26 cellular contexts compared by ENCODE assay signal in genomic region chr9:124001865-124002525, GRCh38. TPM values are rescaled to one million over a fixed set of nuclear protein-coding genes. Genes with fewer than 3 reads are reported as not detected.
DNase-seq lines count a peak whose midpoint lies in the region; ATAC-seq, FAIRE-seq and TF ChIP-seq lines count a peak whose summit lies in the region.
"Had no signal": no experiment of that assay in that cellular context is flagged by ENCODE, and none has a peak within 500 bp of the region (broad histone marks: within the 10 kb centered on the region; RNA-seq: fewer than 3 reads in every experiment).

No MANE protein-coding gene starts in this region.

- H3K36me3 Mint-ChIP-seq in brain: no peaks in the 10 kb centered on the region
- H3K36me3 Mint-ChIP-seq: CD8-positive, alpha-beta T cell had no signal

- TF ChIP-seq CTCF in HCT116 (IDR thresholded peaks at IDR 0.05 in 2 of 3, conservative IDR thresholded peaks at IDR 0.05 in 1 of 3; ENCODE audit: borderline replicate concordance in 1 of 3, insufficient read depth in 1 of 3, low read depth in 2 of 3, low read length in 2 of 3) (no peak), brain (conservative IDR thresholded peaks at IDR 0.05) (no peak)

- H4K91ac ChIP-seq in neuronal stem cell (ENCODE audit: low read depth, low read length, poor library complexity): no peak overlapping the region

- peaks cover 92% of the 10 kb centered on the region for H3K27me3 Mint-ChIP-seq in brain

- peaks cover 2% of the 10 kb centered on the region for H3K79me1 ChIP-seq in neuronal stem cell (ENCODE audit: low read depth, low read length)

- no peak for FAIRE-seq in HTR-8/SVneo (lab: Jason Lieb, UNC)
- FAIRE-seq: G401.6, GM12892, GM18507, GM19239, H54 had no signal

- no peak overlapping the region for H2BK120ac ChIP-seq in neuronal stem cell (ENCODE audit: low read depth, low read length)

- TF ChIP-seq POLR2A in HCT116 (IDR thresholded peaks at IDR 0.05; ENCODE audit: borderline replicate concordance, extremely low read depth, insufficient read depth, insufficient read length): no peak

- peak overlapping the region; percentile 82 to 90 (median 84) for H3K4me3 Mint-ChIP-seq in brain
- H3K4me3 Mint-ChIP-seq: CD8-positive, alpha-beta T cell had no signal

- peaks cover 65% of the 10 kb centered on the region for H3K4me1 Mint-ChIP-seq in brain

- DNase-seq in NCI-H1092 treated with DMSO at 0.1 percent for 48 hours (lab: John Stamatoyannopoulos, UW) (peak; percentile 28), NCI-H1092 (lab: John Stamatoyannopoulos, UW) (no peak), HCT116 (ENCODE audit: low read depth, low spot score) (no peak), neuronal stem cell (ENCODE audit: low spot score) (peak; percentile 15), NCI-H1105 (lab: John Stamatoyannopoulos, UW) (no peak), HTR-8/SVneo (ENCODE audit: insufficient read length, low spot score) (no peak)
- DNase-seq: 8988T; C1 segment of cervical spinal cord; CD8-positive, alpha-beta T cell; KBM-7; MM.1S; NCI-H1048; NCI-H187; NCI-H2107; NCI-H2227 treated with DMSO at 0.1 percent for 48 hours; NCI-H510A; SHP77 had no signal

- H3K4ac ChIP-seq in neuronal stem cell (ENCODE audit: low read length): no peak overlapping the region

- no peak for ATAC-seq in HCT116
- no peak for ATAC-seq in HG02938 (IDR thresholded peaks at IDR 0.05; ENCODE audit: unreplicated experiment)
- ATAC-seq: CD8-positive, alpha-beta T cell had no signal

- peak overlapping the region in 4 of 5 experiments; percentile 6 to 99 (median 78) for H3K27ac Mint-ChIP-seq in brain
- H3K27ac Mint-ChIP-seq: CD8-positive, alpha-beta T cell had no signal

- H4K20me1 ChIP-seq in HCT116 (ENCODE audit: insufficient read depth): no peaks in the 10 kb centered on the region

- no peaks in the 10 kb centered on the region for H3K79me2 ChIP-seq in HCT116 (ENCODE audit: insufficient read depth, low read length)

- RAD21 ChIA-PET in HCT116 (lab: Charles Lee; ENCODE audit: low non-redundant PET in 1 of 2, low total read pairs in 2 of 2, uncharacterized antibody in 2 of 2, unreplicated experiment in 2 of 2): no interaction called here

- H3K27me3 ChIP-seq in HCT116 (ENCODE audit: insufficient read depth, low read length): peaks cover 80% of the 10 kb centered on the region
- peaks cover 0 to 93% (median 3%) of the 10 kb centered on the region in 3 experiments for H3K27me3 ChIP-seq in neuronal stem cell (ENCODE audit: control insufficient read depth in 3 of 3, insufficient read depth in 3 of 3, low read depth in 1 of 3, low read length in 3 of 3)

- peaks cover 0 to 11% (median 0%) of the 10 kb centered on the region in 5 experiments for H3K9me3 Mint-ChIP-seq in brain
- H3K9me3 Mint-ChIP-seq: CD8-positive, alpha-beta T cell had no signal

- no peak overlapping the region for H4K8ac ChIP-seq in neuronal stem cell (ENCODE audit: low read depth, low read length)

- no peaks in the 10 kb centered on the region for H3K9me2 ChIP-seq in HCT116 (ENCODE audit: insufficient read depth)

- H3K9me3 ChIP-seq in HCT116 (ENCODE audit: control insufficient read depth in 1 of 2, insufficient read depth in 1 of 2, low read depth in 1 of 2, low read length in 2 of 2): no peaks in the 10 kb centered on the region
- peaks cover 0 to 4% of the 10 kb centered on the region in 2 donors for H3K9me3 ChIP-seq in neuronal stem cell (replicated peaks in 1 of 2; ENCODE audit: control insufficient read depth in 2 of 2, insufficient read depth in 1 of 2, low read depth in 1 of 2, low read length in 2 of 2)

- H2BK5ac ChIP-seq in neuronal stem cell (ENCODE audit: low read length): no peak overlapping the region

- H3K9ac ChIP-seq in HCT116 (ENCODE audit: low read length) (no peak overlapping the region), neuronal stem cell (ENCODE audit: low read depth, low read length, poor library complexity) (no peak overlapping the region)

- peak overlapping the region; percentile 31 for H3K18ac ChIP-seq in neuronal stem cell (ENCODE audit: low read length)

- WGBS in neuronal stem cell (ENCODE audit: extremely low coverage in 2 of 2, insufficient read length in 2 of 2, insufficient replicate concordance in 1 of 2), 2 donors: no CpG with 5 or more reads among the region's 5 CpGs

- H3K4me1 ChIP-seq in HCT116 (ENCODE audit: control insufficient read depth in 1 of 2, insufficient read depth in 2 of 2, low read length in 2 of 2) (peaks cover under 1 to 7% of the 10 kb centered on the region in 2 experiments; a peak in 3 of 4 replicates), neuronal stem cell (ENCODE audit: control insufficient read depth in 2 of 2, insufficient read depth in 1 of 2, low read depth in 1 of 2, low read length in 2 of 2) (peaks cover 5 to 46% of the 10 kb centered on the region in 2 donors)

- POLR2A ChIA-PET in HCT116 (lab: Charles Lee): no interaction called here

- H2BK15ac ChIP-seq in neuronal stem cell (ENCODE audit: low read length): no peak overlapping the region

- no peak overlapping the region for H3K23ac ChIP-seq in neuronal stem cell (ENCODE audit: low read depth, low read length, poor library complexity)

- intact Hi-C loops in HCT116 (cut with micrococcal nuclease): no loop called here

- H3K4me3 ChIP-seq in HCT116 (replicated peaks in 1 of 2; ENCODE audit: low read depth in 1 of 2, low read length in 2 of 2) (no peak overlapping the region), neuronal stem cell (ENCODE audit: low read length in 2 of 2) (peak overlapping the region in 1 of 2 donors; percentile 9)

- H2BK12ac ChIP-seq in neuronal stem cell (ENCODE audit: low read length): no peak overlapping the region

- CTCF ChIA-PET in HCT116 (lab: Charles Lee): no interaction called here

- no peak overlapping the region for H2AK5ac ChIP-seq in neuronal stem cell (ENCODE audit: low read depth, low read length)

- no peak for TF ChIP-seq RAD21 in HCT116 (IDR thresholded peaks at IDR 0.05; ENCODE audit: low read depth)

- no peak overlapping the region for H3K14ac ChIP-seq in neuronal stem cell (ENCODE audit: low read length)

- BruUV-seq in HCT116 (replicated peaks; lab: Mats Ljungman, UMichigan): no TSS peak

- H3K36me3 ChIP-seq in HCT116 (ENCODE audit: control insufficient read depth in 1 of 2, insufficient read depth in 2 of 2, low read length in 2 of 2): no peaks in the 10 kb centered on the region
- no peaks in the 10 kb centered on the region for H3K36me3 ChIP-seq in neuronal stem cell (replicated peaks in 1 of 2; ENCODE audit: control insufficient read depth in 2 of 2, insufficient read depth in 2 of 2, low read length in 2 of 2)

- H2AFZ ChIP-seq in HCT116 (ENCODE audit: low read depth, low read length, poor library complexity, severe bottlenecking) (no peak overlapping the region), neuronal stem cell (ENCODE audit: low read length) (no peak overlapping the region)

- H3K27ac ChIP-seq in HCT116 (ENCODE audit: low read depth, low read length) (no peak overlapping the region), neuronal stem cell (replicated peaks; ENCODE audit: low read length) (peak overlapping the region; percentile 28)
- H3K27ac ChIP-seq: HL-60 had no signal

- H3K4me2 ChIP-seq in HCT116 (ENCODE audit: low read length) (no peak overlapping the region), neuronal stem cell (ENCODE audit: insufficient read depth, low read length, poor library complexity, severe bottlenecking) (peak overlapping the region; percentile 65)

TF ChIP-seq in HCT116, 20 proteins besides CTCF, POLR2A, EP300 and RAD21:
- TF ChIP-seq, protein P1, sequence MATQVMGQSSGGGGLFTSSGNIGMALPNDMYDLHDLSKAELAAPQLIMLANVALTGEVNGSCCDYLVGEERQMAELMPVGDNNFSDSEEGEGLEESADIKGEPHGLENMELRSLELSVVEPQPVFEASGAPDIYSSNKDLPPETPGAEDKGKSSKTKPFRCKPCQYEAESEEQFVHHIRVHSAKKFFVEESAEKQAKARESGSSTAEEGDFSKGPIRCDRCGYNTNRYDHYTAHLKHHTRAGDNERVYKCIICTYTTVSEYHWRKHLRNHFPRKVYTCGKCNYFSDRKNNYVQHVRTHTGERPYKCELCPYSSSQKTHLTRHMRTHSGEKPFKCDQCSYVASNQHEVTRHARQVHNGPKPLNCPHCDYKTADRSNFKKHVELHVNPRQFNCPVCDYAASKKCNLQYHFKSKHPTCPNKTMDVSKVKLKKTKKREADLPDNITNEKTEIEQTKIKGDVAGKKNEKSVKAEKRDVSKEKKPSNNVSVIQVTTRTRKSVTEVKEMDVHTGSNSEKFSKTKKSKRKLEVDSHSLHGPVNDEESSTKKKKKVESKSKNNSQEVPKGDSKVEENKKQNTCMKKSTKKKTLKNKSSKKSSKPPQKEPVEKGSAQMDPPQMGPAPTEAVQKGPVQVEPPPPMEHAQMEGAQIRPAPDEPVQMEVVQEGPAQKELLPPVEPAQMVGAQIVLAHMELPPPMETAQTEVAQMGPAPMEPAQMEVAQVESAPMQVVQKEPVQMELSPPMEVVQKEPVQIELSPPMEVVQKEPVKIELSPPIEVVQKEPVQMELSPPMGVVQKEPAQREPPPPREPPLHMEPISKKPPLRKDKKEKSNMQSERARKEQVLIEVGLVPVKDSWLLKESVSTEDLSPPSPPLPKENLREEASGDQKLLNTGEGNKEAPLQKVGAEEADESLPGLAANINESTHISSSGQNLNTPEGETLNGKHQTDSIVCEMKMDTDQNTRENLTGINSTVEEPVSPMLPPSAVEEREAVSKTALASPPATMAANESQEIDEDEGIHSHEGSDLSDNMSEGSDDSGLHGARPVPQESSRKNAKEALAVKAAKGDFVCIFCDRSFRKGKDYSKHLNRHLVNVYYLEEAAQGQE (IDR thresholded peaks at IDR 0.05; ENCODE audit: low read depth): no peak
- TF ChIP-seq MAX (IDR thresholded peaks at IDR 0.05): no peak
- TF ChIP-seq EZH2phosphoT487 (IDR thresholded peaks at IDR 0.05; ENCODE audit: borderline replicate concordance): peak; percentile 51; the same call in 1 of the 2 replicates
- TF ChIP-seq YY1 (IDR thresholded peaks at IDR 0.05; ENCODE audit: extremely low read depth, insufficient replicate concordance, low read depth, low read length): no peak
TF ChIP-seq in HCT116: peak in this region for 1.

RNA-seq across cellular contexts. Expression of gene LHX2, which starts 9.6 kb away (rescaled TPM):
- total RNA-seq in HCT116 (2021; ENCODE audit: unreplicated experiment): 10.2 TPM
- 7.7 and 9.7 TPM in 2 replicates for polyA plus RNA-seq in HCT116 (2012)
- polyA plus RNA-seq in brain (ENCODE audit: insufficient read depth, low read depth, low replicate concordance): 283 TPM
- 373 TPM for polyA plus RNA-seq in neuronal stem cell (2013, experiment 1 of 2)
- polyA plus RNA-seq in neuronal stem cell (2013, experiment 2 of 2): 381 TPM
- total RNA-seq: CD8-positive, alpha-beta T cell; HT-29 had no signal

Comparison
In these comparisons a context has a peak if more than half of its experiments do, and no peak if none do; other contexts are left out.
1. DNase-seq: peak in NCI-H1092 treated with DMSO at 0.1 percent for 48 hours (single experiment) and neuronal stem cell (single experiment); none in NCI-H1092 (single experiment), HCT116 (single experiment), NCI-H1105 (single experiment) and HTR-8/SVneo (single experiment).